ENCODE assay signal across 11 cellular contexts in the genomic region with DNA sequence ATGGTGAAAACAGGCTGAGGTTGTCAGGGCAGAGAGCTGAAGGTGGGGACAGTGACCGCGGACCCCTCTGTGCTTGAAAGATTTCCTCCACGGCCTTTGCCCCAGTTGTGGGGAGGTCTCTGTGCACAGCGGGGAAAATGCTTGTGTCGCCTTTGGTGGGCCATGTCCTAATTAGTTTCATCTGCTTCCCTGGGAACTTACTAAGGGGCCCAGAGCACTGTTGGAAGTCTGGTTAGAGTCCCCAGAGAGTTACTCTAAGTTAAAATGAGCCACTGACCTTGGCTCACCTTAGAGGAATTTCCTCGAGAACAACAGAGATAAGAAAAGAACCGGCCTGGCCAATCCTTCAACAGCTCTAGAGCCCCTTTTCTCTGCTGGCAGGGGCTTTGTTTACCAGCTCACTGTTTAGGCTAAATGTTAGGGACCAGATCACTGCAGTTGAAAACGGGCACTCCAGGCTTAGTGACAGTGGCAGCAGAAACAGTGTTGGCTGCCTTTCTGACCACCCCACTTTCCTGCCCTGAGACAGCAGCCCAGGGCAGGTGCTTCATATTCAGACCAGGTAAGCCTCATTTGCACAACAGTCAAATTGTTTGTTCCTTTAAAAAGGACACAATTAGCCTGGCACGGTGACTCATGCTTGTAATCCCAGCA. TPM values are rescaled to one million over a fixed set of nuclear protein-coding genes. Genes with fewer than 3 reads are reported as not detected.
DNase-seq lines count a peak whose midpoint lies in the region; ATAC-seq and TF ChIP-seq lines count a peak whose summit lies in the region.
"Had no signal": no experiment of that assay in that cellular context is flagged by ENCODE, and none has a peak within 500 bp of the region (broad histone marks: within the 10 kb centered on the region; RNA-seq: fewer than 3 reads in every experiment).

No MANE protein-coding gene starts in this region.

- H3K4me3 Mint-ChIP-seq in WTC11 (no peak overlapping the region; the same call in 1 of the 2 replicates), endothelial cell (ENCODE audit: unreplicated experiment) (no peak overlapping the region)

- H3K4me2 ChIP-seq in parathyroid adenoma (ENCODE audit: low read length): peak overlapping the region; percentile 32
- H3K4me2 ChIP-seq: BLaER1 treated with 17β-estradiol and CSF1 and Interleukin-3, amounts not matched to agents 10 nM and 100 nM had no signal

- no peak overlapping the region for H2AFZ ChIP-seq in parathyroid adenoma

- POLR2A ChIA-PET in WTC11 (lab: Charles Lee): no interaction called here

- H3K9me3 ChIP-seq in left ventricle myocardium inferior (replicated peaks) (no peaks in the 10 kb centered on the region), parathyroid adenoma (ENCODE audit: control insufficient read depth, low read length) (no peaks in the 10 kb centered on the region)

- intact Hi-C loops in left ventricle myocardium inferior (cut with micrococcal nuclease) (no loop called here), posterior cingulate gyrus (cut with DNase I) (no loop called here)

- H3K4me1 ChIP-seq in left ventricle myocardium inferior (peaks cover 52% of the 10 kb centered on the region), parathyroid adenoma (peaks cover 9% of the 10 kb centered on the region)

- H3K36me3 Mint-ChIP-seq in WTC11 (peaks cover 24% of the 10 kb centered on the region), endothelial cell (ENCODE audit: low read depth, unreplicated experiment) (peaks cover 13% of the 10 kb centered on the region)

- peak; percentile 28 for DNase-seq in EL
- peak; percentile 21 for DNase-seq in WTC11 (ENCODE audit: low spot score)
- DNase-seq in left ventricle myocardium inferior: no peak
- DNase-seq in posterior cingulate gyrus: no peak
- no peak for DNase-seq in endothelial cell (ENCODE audit: low spot score)
- DNase-seq: NCI-H2171 treated with DMSO at 0.1 percent for 48 hours; stimulated activated CD4-positive, alpha-beta T cell treated with anti-CD3 and anti-CD28 coated beads, Interleukin-2, amount 100 ng/mL, for 24 hours had no signal

- H3K27ac ChIP-seq in left ventricle myocardium inferior (replicated peaks): peak overlapping the region; percentile 88
- peak overlapping the region; percentile 0 for H3K27ac ChIP-seq in parathyroid adenoma
- H3K27ac ChIP-seq: BLaER1 treated with 17β-estradiol and CSF1 and Interleukin-3, amounts not matched to agents 10 nM and 100 nM had no signal

- no peak for TF ChIP-seq CTCF in WTC11 (IDR thresholded peaks at IDR 0.05)
- no peak for TF ChIP-seq CTCF in left ventricle myocardium inferior (IDR thresholded peaks at IDR 0.05; ENCODE audit: borderline replicate concordance)
- no peak for TF ChIP-seq CTCF in parathyroid adenoma (IDR thresholded peaks at IDR 0.05)
- TF ChIP-seq CTCF in endothelial cell (IDR thresholded peaks at IDR 0.05; ENCODE audit: unreplicated experiment): no peak

- CTCF ChIA-PET in WTC11 (lab: Charles Lee): interaction anchor here (0.6 to 1.7 kb wide), 3 partner anchors 52 to 261 kb away, joined by 3 to 6 read pairs (median 4); partner anchors contain the start of gene TPST1

- H3K9me3 Mint-ChIP-seq in WTC11: no peaks in the 10 kb centered on the region
- H3K9me3 Mint-ChIP-seq in endothelial cell (ENCODE audit: unreplicated experiment): no peaks in the 10 kb centered on the region

- H3K4me3 ChIP-seq in left ventricle myocardium inferior: peak overlapping the region; percentile 43
- no peak overlapping the region for H3K4me3 ChIP-seq in parathyroid adenoma (ENCODE audit: low read depth, low read length)
- H3K4me3 ChIP-seq: BLaER1 treated with 17β-estradiol and CSF1 and Interleukin-3, amounts not matched to agents 10 nM and 100 nM had no signal

- no peak overlapping the region for H3K9ac ChIP-seq in parathyroid adenoma

- H3K27ac Mint-ChIP-seq in WTC11 (peak overlapping the region; percentile 79; the same call in 1 of the 2 replicates), endothelial cell (ENCODE audit: unreplicated experiment) (no peak overlapping the region)

- H3K27me3 Mint-ChIP-seq in WTC11 (ENCODE audit: low read depth): no peaks in the 10 kb centered on the region
- no peaks in the 10 kb centered on the region for H3K27me3 Mint-ChIP-seq in endothelial cell (ENCODE audit: unreplicated experiment)

- H3K79me2 ChIP-seq in parathyroid adenoma: no peaks in the 10 kb centered on the region

- H3K4me1 Mint-ChIP-seq in WTC11 (peaks cover 18% of the 10 kb centered on the region), endothelial cell (ENCODE audit: unreplicated experiment) (peaks cover 7% of the 10 kb centered on the region)

- H3K27me3 ChIP-seq in left ventricle myocardium inferior (ENCODE audit: low read depth): no peaks in the 10 kb centered on the region
- no peaks in the 10 kb centered on the region for H3K27me3 ChIP-seq in parathyroid adenoma (ENCODE audit: control insufficient read depth, insufficient read depth, low read length)
- H3K27me3 ChIP-seq: BLaER1 treated with 17β-estradiol and CSF1 and Interleukin-3, amounts not matched to agents 10 nM and 100 nM had no signal

- H3K36me3 ChIP-seq in left ventricle myocardium inferior (peaks cover 43% of the 10 kb centered on the region), parathyroid adenoma (ENCODE audit: control insufficient read depth, insufficient read depth, low read length) (no peaks in the 10 kb centered on the region)

- ATAC-seq in WTC11: peak; percentile 88
- no peak for ATAC-seq in GM21717 (IDR thresholded peaks at IDR 0.05; ENCODE audit: unreplicated experiment)
- ATAC-seq in GM21786 (IDR thresholded peaks at IDR 0.05; ENCODE audit: unreplicated experiment): no peak

TF ChIP-seq in WTC11, 78 proteins besides CTCF, POLR2A, EP300 and RAD21:
- no peak for TF ChIP-seq TEAD4 (CRISPR knock-in tag; IDR thresholded peaks at IDR 0.05)
- peak; percentile 35; the same call in 1 of the 2 replicates for TF ChIP-seq FOXK1 (CRISPR knock-in tag; IDR thresholded peaks at IDR 0.05)

RNA-seq across cellular contexts. Expression of gene CRCP, which starts 38.0 kb away (rescaled TPM):
- total RNA-seq in WTC11 (2021) (20.3 to 23.3 TPM (median 21.2 TPM) in 3 replicates), left ventricle myocardium inferior (23.2 TPM), endothelial cell (ENCODE audit: unreplicated experiment) (19.2 TPM)

RNA-seq across cellular contexts. Expression of gene TPST1, which starts 52.5 kb away (rescaled TPM):
- total RNA-seq in WTC11 (2021) (15.0 to 17.7 TPM (median 16.8 TPM) in 3 replicates), left ventricle myocardium inferior (5.7 TPM), endothelial cell (ENCODE audit: unreplicated experiment) (17.7 TPM)

Comparison
In these comparisons a context has a peak if more than half of its experiments do, and no peak if none do; other contexts are left out.
1. DNase-seq: peak in EL (single experiment) and WTC11 (single experiment); none in left ventricle myocardium inferior (single experiment), posterior cingulate gyrus (0 of 10) and endothelial cell (single experiment).